27 cellular contexts compared by ENCODE assay signal in the genomic region with DNA sequence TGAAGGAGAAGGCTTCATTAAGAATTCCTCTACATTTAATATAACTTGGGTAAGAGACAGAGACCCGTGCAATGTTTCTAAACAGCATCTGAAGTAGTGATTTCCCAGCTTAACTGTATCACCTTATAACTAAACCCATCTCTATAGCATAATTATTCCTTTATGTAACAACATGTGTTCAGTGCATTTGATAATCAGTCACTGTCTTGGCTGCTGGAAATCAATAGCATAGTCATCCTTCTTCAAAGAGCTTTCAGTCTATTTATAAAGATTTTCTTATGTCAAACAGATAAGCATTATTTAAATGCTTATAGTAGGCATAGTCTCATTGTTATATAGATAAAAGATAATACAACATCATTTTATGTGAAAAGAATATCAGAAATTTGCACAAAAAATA.
"Had no signal": no experiment of that assay in that cellular context is flagged by ENCODE, and none has a peak within 500 bp of the region (broad histone marks: within the 10 kb centered on the region; RNA-seq: fewer than 3 reads in every experiment).

No MANE protein-coding gene starts in this region.

- DNase-seq: activated effector memory CD4-positive, alpha-beta T cell treated with anti-CD3 and anti-CD28 coated beads, Interleukin-2, amount 50 U/mL, for 16 hours; activated effector memory CD4-positive, alpha-beta T cell treated with Interleukin-2 at 50 U/mL for 16 hours; activated gamma-delta T cell; activated gamma-delta T cell treated with Interleukin-2 at 50 U/mL for 16 hours; activated naive CD4-positive, alpha-beta T cell; activated naive CD4-positive, alpha-beta T cell treated with anti-CD3 and anti-CD28 coated beads for 36 hours; activated naive CD4-positive, alpha-beta T cell treated with anti-CD3 and anti-CD28 coated beads, Interleukin-2, amount 10 ng/mL, durations not matched to agents 7 days and 5 days; activated naive CD4-positive, alpha-beta T cell treated with anti-CD3 and anti-CD28 coated beads, Interleukin-2, amount 50 U/mL, for 16 hours; activated naive CD4-positive, alpha-beta T cell treated with Interleukin-2 at 50 U/mL for 16 hours; activated naive CD8-positive, alpha-beta T cell treated with anti-CD3 and anti-CD28 coated beads for 36 hours; activated naive CD8-positive, alpha-beta T cell treated with anti-CD3 and anti-CD28 coated beads, Interleukin-2, amount 10 ng/mL, durations not matched to agents 7 days and 5 days; activated naive CD8-positive, alpha-beta T cell treated with anti-CD3 and anti-CD28 coated beads, Interleukin-2, amount 50 U/mL, for 24 hours; activated T-cell treated with anti-CD3 and anti-CD28 coated beads, Interleukin-2, amount 50 U/mL, for 1 hour; activated T-cell treated with anti-CD3 and anti-CD28 coated beads, Interleukin-2, amount 50 U/mL, for 24 hours; activated T-cell treated with anti-CD3 and anti-CD28 coated beads, Interleukin-2, amount 50 U/mL, for 4 hours; activated T-cell treated with anti-CD3 and anti-CD28 coated beads, Interleukin-2, amount 50 U/mL, for 48 hours; activated T-cell treated with anti-CD3 and anti-CD28 coated beads, Interleukin-2, amount 50 U/mL, for 72 hours; adrenal gland; amniotic stem cell; amygdala; anterior cingulate cortex; aorta; body of pancreas; brain microvascular endothelial cell; caudate nucleus; central memory CD4-positive, alpha-beta T cell; cerebellar nuclear complex had no signal
